22 cellular contexts compared by ENCODE assay signal in the genomic region with DNA sequence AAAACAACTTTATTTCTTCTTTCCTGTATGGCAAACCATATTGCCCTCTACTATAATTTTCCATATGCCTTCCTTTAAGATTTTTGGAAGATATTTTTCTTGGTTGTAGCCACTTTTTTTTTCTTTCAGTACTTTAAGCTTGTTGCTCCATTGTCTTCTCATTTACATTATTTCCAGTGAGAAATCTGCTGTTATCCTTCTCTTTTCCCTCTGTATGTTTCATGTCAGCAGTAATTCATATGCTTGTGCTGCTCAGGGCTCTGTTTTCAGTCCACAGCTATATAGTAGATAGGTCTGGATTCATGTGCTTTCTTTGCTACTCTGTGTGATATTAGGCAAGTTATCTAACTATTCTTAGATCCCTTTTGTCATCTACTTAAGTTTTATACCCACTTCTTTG.
DNase-seq lines count a peak whose midpoint lies in the region; ATAC-seq, FAIRE-seq and TF ChIP-seq lines count a peak whose summit lies in the region.
"Had no signal": no experiment of that assay in that cellular context is flagged by ENCODE, and none has a peak within 500 bp of the region (broad histone marks: within the 10 kb centered on the region; RNA-seq: fewer than 3 reads in every experiment).

No MANE protein-coding gene starts in this region.

- H3K27me3 ChIP-seq in HepG2 (ENCODE audit: control insufficient read depth in 1 of 2, insufficient read depth in 2 of 2, low read length in 2 of 2) (no peaks in the 10 kb centered on the region; a peak in 1 of 5 replicates), right lobe of liver (no peaks in the 10 kb centered on the region)
- H3K27me3 ChIP-seq: BLaER1 treated with 17β-estradiol and CSF1 and Interleukin-3, amounts not matched to agents 10 nM and 100 nM had no signal

- POLR2A ChIA-PET in HepG2 (lab: Yijun Ruan, JAX): no interaction called here

- TF ChIP-seq EP300 in HepG2 (IDR thresholded peaks at IDR 0.05; ENCODE audit: low read depth in 2 of 2, low read length in 2 of 2): no peak
- no peak for TF ChIP-seq EP300 in HepG2 (CRISPR knock-in tag; IDR thresholded peaks at IDR 0.05; ENCODE audit: borderline replicate concordance)

- no peak for DNase-seq in HepG2 (ENCODE audit: low spot score)
- no peak for DNase-seq in right lobe of liver
- DNase-seq in OCI-M1 (lab: John Stamatoyannopoulos, UW): peak; percentile 7
- peak; percentile 14 for DNase-seq in amniotic epithelial cell (ENCODE audit: low read depth)
- DNase-seq in NCI-H2196 (lab: John Stamatoyannopoulos, UW; ENCODE audit: unreplicated experiment): no peak
- DNase-seq: AML-193; Caco-2; Calu3; CD4-positive, alpha-beta T cell; CD8-positive, alpha-beta T cell; DMS79 treated with DMSO at 0.1 percent for 48 hours; GF-D8 had no signal

- H3K4me3 ChIP-seq in HepG2 (replicated peaks in 1 of 3; ENCODE audit: insufficient read depth in 1 of 3, low read depth in 2 of 3, low read length in 3 of 3) (no peak overlapping the region), right lobe of liver (no peak overlapping the region)
- H3K4me3 ChIP-seq: A549; BLaER1 treated with 17β-estradiol and CSF1 and Interleukin-3, amounts not matched to agents 10 nM and 100 nM had no signal

- no peak overlapping the region for H2AFZ ChIP-seq in HepG2 (ENCODE audit: low read length)

- FAIRE-seq in HepG2 (lab: Jason Lieb, UNC): no peak
- FAIRE-seq: A549, D721Med, G401.6, GM12891, GM19239 had no signal

- CTCF ChIA-PET in HepG2 (lab: Yijun Ruan, JAX; ENCODE audit: low intra/inter-chr PET ratio, low total read pairs): no interaction called here

- no peaks in the 10 kb centered on the region for H4K20me1 ChIP-seq in HepG2 (ENCODE audit: insufficient read depth, low read length)
- H4K20me1 ChIP-seq: BLaER1 treated with 17β-estradiol and CSF1 and Interleukin-3, amounts not matched to agents 10 nM and 100 nM had no signal

- no peak overlapping the region for H3K9ac ChIP-seq in HepG2 (ENCODE audit: insufficient read depth, low read depth, low read length)
- H3K9ac ChIP-seq: BLaER1 treated with 17β-estradiol and CSF1 and Interleukin-3, amounts not matched to agents 10 nM and 100 nM had no signal

- no TSS peak for BruUV-seq in HepG2 (replicated peaks; lab: Mats Ljungman, UMichigan)

- TF ChIP-seq POLR2A in HepG2 (IDR thresholded peaks at IDR 0.05; ENCODE audit: insufficient read depth in 1 of 2, low read depth in 2 of 2, low read length in 2 of 2) (no peak), right lobe of liver (IDR thresholded peaks at IDR 0.05) (no peak)

- no peaks in the 10 kb centered on the region for H3K79me2 ChIP-seq in HepG2 (ENCODE audit: insufficient read depth, low read length)

- TF ChIP-seq CTCF in HepG2 (CRISPR knock-in tag; IDR thresholded peaks at IDR 0.05) (no peak), right lobe of liver (IDR thresholded peaks at IDR 0.05) (no peak)

- in situ Hi-C loops in HepG2 (cut with HindIII; ENCODE audit: extremely low pct_ligation_motif_present, low pct_unique_long_range_greater_than_20kb): no loop called here

- H3K4me2 ChIP-seq in HepG2 (ENCODE audit: low read depth, low read length): no peak overlapping the region
- H3K4me2 ChIP-seq: A549; BLaER1 treated with 17β-estradiol and CSF1 and Interleukin-3, amounts not matched to agents 10 nM and 100 nM had no signal

- no peak overlapping the region for H3K27ac ChIP-seq in HepG2 (ENCODE audit: extremely low read length, insufficient read depth, low read length)
- no peak overlapping the region for H3K27ac ChIP-seq in right lobe of liver
- H3K27ac ChIP-seq: 22Rv1; A549; BLaER1 treated with 17β-estradiol and CSF1 and Interleukin-3, amounts not matched to agents 10 nM and 100 nM; C4-2B had no signal

- intact Hi-C loops in HepG2 (cut with micrococcal nuclease; ENCODE audit: unreplicated experiment) (no loop called here), right lobe of liver (cut with DNase I) (no loop called here)

- peaks cover 5% of the 10 kb centered on the region for H3K9me3 ChIP-seq in HepG2 (ENCODE audit: low read length)
- no peaks in the 10 kb centered on the region for H3K9me3 ChIP-seq in right lobe of liver
- H3K9me3 ChIP-seq: A549 had no signal

- H3K36me3 ChIP-seq in HepG2 (replicated peaks in 1 of 2; ENCODE audit: control insufficient read depth in 1 of 2, insufficient read depth in 2 of 2, low read length in 2 of 2) (no peaks in the 10 kb centered on the region), right lobe of liver (no peaks in the 10 kb centered on the region)
- H3K36me3 ChIP-seq: BLaER1 treated with 17β-estradiol and CSF1 and Interleukin-3, amounts not matched to agents 10 nM and 100 nM had no signal

- TF ChIP-seq RAD21 in HepG2 (CRISPR knock-in tag; IDR thresholded peaks at IDR 0.05): no peak

- ATAC-seq in HepG2: no peak
- no peak for ATAC-seq in right lobe of liver
- no peak for ATAC-seq in HG03469 (IDR thresholded peaks at IDR 0.05; ENCODE audit: unreplicated experiment)
- no peak for ATAC-seq in HG02798 (IDR thresholded peaks at IDR 0.05; ENCODE audit: poor library complexity, unreplicated experiment)
- ATAC-seq: A549; CD8-positive, alpha-beta T cell had no signal

- no peaks in the 10 kb centered on the region for H3K4me1 ChIP-seq in HepG2 (ENCODE audit: insufficient read depth, low read length)
- H3K4me1 ChIP-seq in right lobe of liver: no peaks in the 10 kb centered on the region
- H3K4me1 ChIP-seq: A549; BLaER1 treated with 17β-estradiol and CSF1 and Interleukin-3, amounts not matched to agents 10 nM and 100 nM; Caco-2 had no signal

TF ChIP-seq in HepG2, 621 proteins besides CTCF, POLR2A, EP300 and RAD21:
- TF ChIP-seq ZSCAN29 (CRISPR knock-in tag; conservative IDR thresholded peaks at IDR 0.05) (no peak), ZNF317 (CRISPR knock-in tag; IDR thresholded peaks at IDR 0.05) (peak; percentile 95), ZFP1 (CRISPR knock-in tag; IDR thresholded peaks at IDR 0.05) (no peak), HDAC2 (CRISPR knock-in tag; IDR thresholded peaks at IDR 0.05) (no peak)
TF ChIP-seq in HepG2: peak in this region for 1.

Comparison
In these comparisons a context has a peak if more than half of its experiments do, and no peak if none do; other contexts are left out.
1. DNase-seq: peak in OCI-M1 (single experiment) and amniotic epithelial cell (single experiment); none in HepG2 (single experiment), right lobe of liver (0 of 3) and NCI-H2196 (single experiment).